33 cellular contexts compared by ENCODE assay signal in genomic region chr2:39682078-39682477, GRCh38. TPM values are rescaled to one million over a fixed set of nuclear protein-coding genes. Genes with fewer than 3 reads are reported as not detected.
"Had no signal": no experiment of that assay in that cellular context is flagged by ENCODE, and none has a peak within 500 bp of the region (broad histone marks: within the 10 kb centered on the region; RNA-seq: fewer than 3 reads in every experiment).

No MANE protein-coding gene starts in this region.

- H3K36me3 ChIP-seq: brain microvascular endothelial cell, thyroid gland, upper lobe of left lung, vagina had no signal

- FAIRE-seq: astrocyte, endometrium, frontal cortex had no signal

- DNase-seq: activated CD4-positive, alpha-beta memory T cell treated with anti-CD3 and anti-CD28 coated beads for 36 hours; activated CD4-positive, alpha-beta T cell treated with anti-CD3 and anti-CD28 coated beads, Interleukin-2, amount 10 ng/mL, durations not matched to agents 24 days and 14 days; activated CD4-positive, CD25-positive, alpha-beta regulatory T cell treated with anti-CD3 and anti-CD28 coated beads, Interleukin-2, amount 50 U/mL, for 72 hours; activated CD8-positive, alpha-beta memory T cell treated with anti-CD3 and anti-CD28 coated beads, Interleukin-2, amount 50 U/mL, for 4 hours; activated gamma-delta T cell; activated naive CD4-positive, alpha-beta T cell treated with anti-CD3 and anti-CD28 coated beads, Interleukin-2, amount 10 ng/mL, durations not matched to agents 7 days and 5 days; activated naive CD8-positive, alpha-beta T cell treated with anti-CD3 and anti-CD28 coated beads, Interleukin-2, amount 10 ng/mL, durations not matched to agents 7 days and 5 days; activated T-cell treated with anti-CD3 and anti-CD28 coated beads, Interleukin-2, amount 50 U/mL, for 1 hour; amniotic stem cell; brain microvascular endothelial cell; effector CD8-positive, alpha-beta T cell; kidney glomerular epithelial cell; stimulated activated CD4-positive, alpha-beta T cell treated with anti-CD3 and anti-CD28 coated beads, Interleukin-1b, Interleukin-23, amount 100 ng/mL, for 48 hours; stimulated activated CD4-positive, alpha-beta T cell treated with anti-CD3 and anti-CD28 coated beads, Interleukin-4, amount 100 ng/mL, for 4 hours; stimulated activated CD8-positive, alpha-beta memory T cell treated with anti-CD3 and anti-CD28 coated beads, Interleukin-4, amount 100 ng/mL, for 48 hours; stimulated activated naive CD8-positive, alpha-beta T cell treated with anti-CD3 and anti-CD28 coated beads, Interleukin-15, amount 100 ng/mL, for 72 hours; substantia nigra; thyroid gland; upper lobe of left lung had no signal

- H3K4me3 ChIP-seq: lung, smooth muscle cell, thyroid gland, upper lobe of left lung, vagina had no signal

- H3K27me3 ChIP-seq: brain microvascular endothelial cell, thyroid gland, upper lobe of left lung, vagina had no signal

- ATAC-seq: left lobe of liver; natural killer cell treated with Interleukin-12 subunit alpha and Interleukin-12 subunit beta and Interleukin-15 and Interleukin-18, amount 100 ng/mL, for 72 hours; sciatic nerve; stimulated activated memory B cell treated with anti-CD40 and anti-IgM and Interleukin-4, amounts not matched to agents 10 μg/mL and 1 μg/mL and 100 μg/mL, for 72 hours; stimulated activated naive CD8-positive, alpha-beta T cell treated with anti-CD3 and anti-CD28 coated beads, Interleukin-15, amount 100 ng/mL, for 72 hours had no signal

RNA-seq across cellular contexts. Expression of gene TMEM178A, which starts 16.4 kb away (rescaled TPM):
- total RNA-seq: activated CD4-positive, alpha-beta T cell treated with anti-CD3 and anti-CD28 coated beads, Interleukin-2, amount 10 ng/mL, durations not matched to agents 24 days and 14 days; activated CD8-positive, alpha-beta memory T cell treated with anti-CD3 and anti-CD28 coated beads for 36 hours; activated T-helper 1 cell treated with anti-CD3 and anti-CD28 coated beads, Interleukin-12 subunit alpha, Interleukin-12 subunit beta, Interleukin-2, Interleukin-4 antibody, amounts not matched to agents 30 ng/mL and 10 ng/mL and 1 ng/mL, durations not matched to agents 14 hours and 24 hours and 36 hours; dermis microvascular lymphatic vessel endothelial cell; mononuclear cell; natural killer cell treated with Interleukin-12 subunit alpha and Interleukin-12 subunit beta and Interleukin-15 and Interleukin-18, amount 100 ng/mL, for 72 hours had no signal
